Comparison of ENCODE assay signal across 17 cellular contexts in genomic region chr9:116238225-116238624, GRCh38.
A peak's percentile ranks its signal among the peaks of the same experiment; 100 is the strongest.
DNase-seq lines count a peak whose midpoint lies in the region; ATAC-seq lines count a peak whose summit lies in the region.
"Had no signal": no experiment of that assay in that cellular context is flagged by ENCODE, and none has a peak within 500 bp of the region (broad histone marks: within the 10 kb centered on the region; RNA-seq: fewer than 3 reads in every experiment).

No MANE protein-coding gene starts in this region.

- H3K23ac ChIP-seq in mesenchymal stem cell (ENCODE audit: low read length in 2 of 2), result no peak overlapping the region

- no peak overlapping the region for H3K18ac ChIP-seq in mesenchymal stem cell (ENCODE audit: low read depth in 1 of 2, low read length in 2 of 2)

- peak overlapping the region; percentile 7 for H3K27ac ChIP-seq in epithelial cell of prostate
- H3K27ac ChIP-seq in mesenchymal stem cell (ENCODE audit: low read length, poor library complexity, severe bottlenecking), result peak overlapping the region; percentile 95
- H3K27ac ChIP-seq: BLaER1 treated with 17β-estradiol and CSF1 and Interleukin-3, amounts not matched to agents 10 nM and 100 nM had no signal

- no peak overlapping the region for H3K4ac ChIP-seq in mesenchymal stem cell (ENCODE audit: low read depth in 1 of 2, low read length in 2 of 2)

- peak; percentile 52 for DNase-seq in AG08396 (ENCODE audit: low spot score)
- DNase-seq in M059J (ENCODE audit: low read depth), result peak; percentile 60
- DNase-seq in epithelial cell of prostate (ENCODE audit: low read depth, low spot score), result no peak
- DNase-seq in mesenchymal stem cell, result peak; percentile 86
- no peak for DNase-seq in activated CD8-positive, alpha-beta memory T cell treated with anti-CD3 and anti-CD28 coated beads, Interleukin-2, amount 50 U/mL, for 48 hours
- DNase-seq in T-helper 1 cell, result no peak
- no peak for DNase-seq in activated naive CD4-positive, alpha-beta T cell (lab: John Stamatoyannopoulos, UW)
- DNase-seq: activated CD4-positive, alpha-beta memory T cell treated with anti-CD3 and anti-CD28 coated beads for 36 hours; activated gamma-delta T cell treated with Interleukin-2 at 50 U/mL for 16 hours; glutamatergic neuron; nucleus accumbens; stimulated activated CD4-positive, alpha-beta T cell treated with anti-CD3 and anti-CD28 coated beads, Interleukin-15, amount 100 ng/mL, for 24 hours; stimulated activated CD8-positive, alpha-beta memory T cell treated with anti-CD3 and anti-CD28 coated beads, Interleukin-4, amount 100 ng/mL, for 48 hours; T-helper 2 cell had no signal

- no peak overlapping the region for H2BK15ac ChIP-seq in mesenchymal stem cell (ENCODE audit: low read depth, poor library complexity, severe bottlenecking)

- H3K4me3 ChIP-seq in mesenchymal stem cell (ENCODE audit: insufficient read depth in 1 of 2, low read depth in 1 of 2, low read length in 2 of 2), result no peak overlapping the region
- H3K4me3 ChIP-seq: BLaER1 treated with 17β-estradiol and CSF1 and Interleukin-3, amounts not matched to agents 10 nM and 100 nM; coronary artery had no signal

- peaks cover 10% of the 10 kb centered on the region for H3K4me1 ChIP-seq in mesenchymal stem cell (ENCODE audit: control insufficient read depth, insufficient read depth, low read depth, low read length)

- peaks cover 6 to 75% of the 10 kb centered on the region in 2 experiments for H3K36me3 ChIP-seq in mesenchymal stem cell (ENCODE audit: control insufficient read depth in 1 of 2, insufficient read depth in 2 of 2, low read depth in 1 of 2, low read length in 2 of 2)
- H3K36me3 ChIP-seq: BLaER1 treated with 17β-estradiol and CSF1 and Interleukin-3, amounts not matched to agents 10 nM and 100 nM had no signal

- ATAC-seq in GM19351 (IDR thresholded peaks at IDR 0.05; ENCODE audit: unreplicated experiment), result no peak

- no peak overlapping the region for H2AK5ac ChIP-seq in mesenchymal stem cell (ENCODE audit: low read length, severe bottlenecking)

- no peaks in the 10 kb centered on the region for H3K27me3 ChIP-seq in mesenchymal stem cell (ENCODE audit: control insufficient read depth in 1 of 2, insufficient read depth in 1 of 2, low read length in 2 of 2)
- H3K27me3 ChIP-seq: BLaER1 treated with 17β-estradiol and CSF1 and Interleukin-3, amounts not matched to agents 10 nM and 100 nM had no signal

- H3K4me2 ChIP-seq in mesenchymal stem cell (ENCODE audit: low read length, poor library complexity, severe bottlenecking), result no peak overlapping the region
- H3K4me2 ChIP-seq: BLaER1 treated with 17β-estradiol and CSF1 and Interleukin-3, amounts not matched to agents 10 nM and 100 nM had no signal

- no peak overlapping the region for H2BK12ac ChIP-seq in mesenchymal stem cell (ENCODE audit: low read length in 2 of 2)

- no peak overlapping the region for H2BK120ac ChIP-seq in mesenchymal stem cell (ENCODE audit: low read depth, low read length)

- no peak overlapping the region for H4K91ac ChIP-seq in mesenchymal stem cell (ENCODE audit: low read length)

- WGBS in mesenchymal stem cell, result 9% methylated on average over 2 of the region's 2 CpGs

- no peak overlapping the region for H3K14ac ChIP-seq in mesenchymal stem cell (ENCODE audit: low read length in 2 of 2)

- H2AFZ ChIP-seq in mesenchymal stem cell (ENCODE audit: low read depth, low read length), result no peak overlapping the region

- no peak overlapping the region for H4K8ac ChIP-seq in mesenchymal stem cell (ENCODE audit: low read length)

- no peaks in the 10 kb centered on the region for H3K79me1 ChIP-seq in mesenchymal stem cell (replicated peaks; ENCODE audit: low read length, poor library complexity, severe bottlenecking)

- peak overlapping the region; percentile 24 for H2BK5ac ChIP-seq in mesenchymal stem cell (ENCODE audit: low read depth, low read length, poor library complexity, severe bottlenecking)

- H3K9ac ChIP-seq in mesenchymal stem cell (ENCODE audit: low read length), result peak overlapping the region; percentile 39
- H3K9ac ChIP-seq: BLaER1 treated with 17β-estradiol and CSF1 and Interleukin-3, amounts not matched to agents 10 nM and 100 nM had no signal

- H3K9me3 ChIP-seq in mesenchymal stem cell (ENCODE audit: control insufficient read depth, low read length), result no peaks in the 10 kb centered on the region
- H3K9me3 ChIP-seq: BLaER1 treated with 17β-estradiol and CSF1 and Interleukin-3, amounts not matched to agents 10 nM and 100 nM had no signal

Comparison
In these comparisons a context has a peak if more than half of its experiments do, and no peak if none do; other contexts are left out.
1. DNase-seq: peak in AG08396 (single experiment), M059J (single experiment) and mesenchymal stem cell (single experiment); none in epithelial cell of prostate (single experiment), activated CD8-positive, alpha-beta memory T cell treated with anti-CD3 and anti-CD28 coated beads, Interleukin-2, amount 50 U/mL, for 48 hours (single experiment), T-helper 1 cell (0 of 5) and activated naive CD4-positive, alpha-beta T cell (0 of 4).